ENCODE assay signal across 1 cellular context in the genomic region with DNA sequence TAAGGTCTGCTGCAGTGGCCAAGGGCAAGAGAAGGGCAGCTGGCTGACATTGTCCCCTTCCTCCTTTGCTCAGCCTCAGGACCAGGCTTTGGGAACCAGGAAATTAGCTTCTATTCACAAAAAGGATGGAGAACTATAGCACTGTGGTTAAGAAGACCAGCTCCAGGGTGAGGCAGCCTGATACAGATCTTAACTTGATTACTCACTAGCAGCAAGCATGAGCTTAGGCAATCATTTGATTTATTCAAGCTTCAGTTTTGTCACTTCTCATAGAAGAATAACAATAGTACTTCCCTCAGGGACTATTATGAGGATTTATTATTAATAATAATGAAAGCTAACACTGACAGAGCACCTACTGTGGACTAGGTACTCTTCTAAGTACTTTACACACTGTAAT.
TF ChIP-seq lines count a peak whose summit lies in the region.

No MANE protein-coding gene starts in this region.

TF ChIP-seq in WTC11, 78 proteins besides CTCF, POLR2A, EP300 and RAD21 (continued from another document):
- TF ChIP-seq ZNF425 (CRISPR knock-in tag; conservative IDR thresholded peaks at IDR 0.05) (no peak), CREB1 (CRISPR knock-in tag; IDR thresholded peaks at IDR 0.05) (no peak), ZNF232 (CRISPR knock-in tag; IDR thresholded peaks at IDR 0.05) (no peak), NR3C1 (CRISPR knock-in tag; conservative IDR thresholded peaks at IDR 0.05; ENCODE audit: low read depth) (no peak), ZBTB21 (CRISPR knock-in tag; IDR thresholded peaks at IDR 0.05; ENCODE audit: borderline replicate concordance) (no peak), TEAD4 (CRISPR knock-in tag; IDR thresholded peaks at IDR 0.05) (no peak), CDX4 (CRISPR knock-in tag; IDR thresholded peaks at IDR 0.05; ENCODE audit: borderline replicate concordance) (no peak), SMAD4 (CRISPR knock-in tag; IDR thresholded peaks at IDR 0.05) (no peak)
- TF ChIP-seq, protein P1, sequence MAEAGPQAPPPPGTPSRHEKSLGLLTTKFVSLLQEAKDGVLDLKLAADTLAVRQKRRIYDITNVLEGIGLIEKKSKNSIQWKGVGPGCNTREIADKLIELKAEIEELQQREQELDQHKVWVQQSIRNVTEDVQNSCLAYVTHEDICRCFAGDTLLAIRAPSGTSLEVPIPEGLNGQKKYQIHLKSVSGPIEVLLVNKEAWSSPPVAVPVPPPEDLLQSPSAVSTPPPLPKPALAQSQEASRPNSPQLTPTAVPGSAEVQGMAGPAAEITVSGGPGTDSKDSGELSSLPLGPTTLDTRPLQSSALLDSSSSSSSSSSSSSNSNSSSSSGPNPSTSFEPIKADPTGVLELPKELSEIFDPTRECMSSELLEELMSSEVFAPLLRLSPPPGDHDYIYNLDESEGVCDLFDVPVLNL (CRISPR knock-in tag; IDR thresholded peaks at IDR 0.05; ENCODE audit: borderline replicate concordance, low read depth), result no peak
- TF ChIP-seq, protein P2, sequence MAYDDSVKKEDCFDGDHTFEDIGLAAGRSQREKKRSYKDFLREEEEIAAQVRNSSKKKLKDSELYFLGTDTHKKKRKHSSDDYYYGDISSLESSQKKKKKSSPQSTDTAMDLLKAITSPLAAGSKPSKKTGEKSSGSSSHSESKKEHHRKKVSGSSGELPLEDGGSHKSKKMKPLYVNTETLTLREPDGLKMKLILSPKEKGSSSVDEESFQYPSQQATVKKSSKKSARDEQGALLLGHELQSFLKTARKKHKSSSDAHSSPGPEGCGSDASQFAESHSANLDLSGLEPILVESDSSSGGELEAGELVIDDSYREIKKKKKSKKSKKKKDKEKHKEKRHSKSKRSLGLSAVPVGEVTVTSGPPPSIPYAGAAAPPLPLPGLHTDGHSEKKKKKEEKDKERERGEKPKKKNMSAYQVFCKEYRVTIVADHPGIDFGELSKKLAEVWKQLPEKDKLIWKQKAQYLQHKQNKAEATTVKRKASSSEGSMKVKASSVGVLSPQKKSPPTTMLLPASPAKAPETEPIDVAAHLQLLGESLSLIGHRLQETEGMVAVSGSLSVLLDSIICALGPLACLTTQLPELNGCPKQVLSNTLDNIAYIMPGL (CRISPR knock-in tag; IDR thresholded peaks at IDR 0.05), result no peak
- TF ChIP-seq, protein P3, sequence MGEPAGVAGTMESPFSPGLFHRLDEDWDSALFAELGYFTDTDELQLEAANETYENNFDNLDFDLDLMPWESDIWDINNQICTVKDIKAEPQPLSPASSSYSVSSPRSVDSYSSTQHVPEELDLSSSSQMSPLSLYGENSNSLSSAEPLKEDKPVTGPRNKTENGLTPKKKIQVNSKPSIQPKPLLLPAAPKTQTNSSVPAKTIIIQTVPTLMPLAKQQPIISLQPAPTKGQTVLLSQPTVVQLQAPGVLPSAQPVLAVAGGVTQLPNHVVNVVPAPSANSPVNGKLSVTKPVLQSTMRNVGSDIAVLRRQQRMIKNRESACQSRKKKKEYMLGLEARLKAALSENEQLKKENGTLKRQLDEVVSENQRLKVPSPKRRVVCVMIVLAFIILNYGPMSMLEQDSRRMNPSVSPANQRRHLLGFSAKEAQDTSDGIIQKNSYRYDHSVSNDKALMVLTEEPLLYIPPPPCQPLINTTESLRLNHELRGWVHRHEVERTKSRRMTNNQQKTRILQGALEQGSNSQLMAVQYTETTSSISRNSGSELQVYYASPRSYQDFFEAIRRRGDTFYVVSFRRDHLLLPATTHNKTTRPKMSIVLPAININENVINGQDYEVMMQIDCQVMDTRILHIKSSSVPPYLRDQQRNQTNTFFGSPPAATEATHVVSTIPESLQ (CRISPR knock-in tag; IDR thresholded peaks at IDR 0.05), result no peak
- TF ChIP-seq, protein P4, sequence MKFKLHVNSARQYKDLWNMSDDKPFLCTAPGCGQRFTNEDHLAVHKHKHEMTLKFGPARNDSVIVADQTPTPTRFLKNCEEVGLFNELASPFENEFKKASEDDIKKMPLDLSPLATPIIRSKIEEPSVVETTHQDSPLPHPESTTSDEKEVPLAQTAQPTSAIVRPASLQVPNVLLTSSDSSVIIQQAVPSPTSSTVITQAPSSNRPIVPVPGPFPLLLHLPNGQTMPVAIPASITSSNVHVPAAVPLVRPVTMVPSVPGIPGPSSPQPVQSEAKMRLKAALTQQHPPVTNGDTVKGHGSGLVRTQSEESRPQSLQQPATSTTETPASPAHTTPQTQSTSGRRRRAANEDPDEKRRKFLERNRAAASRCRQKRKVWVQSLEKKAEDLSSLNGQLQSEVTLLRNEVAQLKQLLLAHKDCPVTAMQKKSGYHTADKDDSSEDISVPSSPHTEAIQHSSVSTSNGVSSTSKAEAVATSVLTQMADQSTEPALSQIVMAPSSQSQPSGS (CRISPR knock-in tag; IDR thresholded peaks at IDR 0.05; ENCODE audit: borderline replicate concordance, low read depth), result no peak
